ENCODE assay signal across 1 cellular context in genomic region chr5:5421961-5422818, GRCh38.
A peak's percentile ranks its signal among the peaks of the same experiment; 100 is the strongest.
TF ChIP-seq lines count a peak whose summit lies in the region.

TSS of gene ICE1 (plus strand) at chr5:5422677. CDS start at chr5:5422916, 239 bp downstream.

TF ChIP-seq in GM12878, 131 proteins besides CTCF, POLR2A, EP300 and RAD21 (continued from another document):
- TF ChIP-seq ATF3 (IDR thresholded peaks at IDR 0.05; ENCODE audit: borderline replicate concordance, extremely low read depth, low read depth, low read length): peak; percentile 60; the same call in 1 of the 2 replicates
- no peak for TF ChIP-seq EZH2 (IDR thresholded peaks at IDR 0.05; ENCODE audit: borderline replicate concordance, control insufficient read depth, low read depth, low read length)
- TF ChIP-seq ZNF207 (IDR thresholded peaks at IDR 0.05; ENCODE audit: borderline replicate concordance): peak; percentile 79; the same call in 1 of the 2 replicates
- no peak for TF ChIP-seq JUND (IDR thresholded peaks at IDR 0.05; ENCODE audit: low read depth, low read length)
- TF ChIP-seq ZNF384 (IDR thresholded peaks at IDR 0.05; ENCODE audit: borderline replicate concordance, low read depth, low read length): no peak
